In genomic region chr6:43053545-43054205, GRCh38 we compare ENCODE assay signal across 1 cellular context.
TF ChIP-seq lines count a peak whose summit lies in the region.

Gene CUL7, minus strand, starts transcription at chr6:43053851. Its CDS starts 1,063 bp downstream, at chr6:43052788.

TF ChIP-seq in K562, 482 proteins besides CTCF, POLR2A, EP300 and RAD21 (continued from another document and continues in another):
- TF ChIP-seq ZNF518B (CRISPR knock-in tag; IDR thresholded peaks at IDR 0.05) (no peak), NUFIP1 (IDR thresholded peaks at IDR 0.05; ENCODE audit: partially characterized antibody) (no peak), HNRNPK (IDR thresholded peaks at IDR 0.05; ENCODE audit: low read depth, low read length, poor library complexity, severe bottlenecking) (no peak), PYGO2 (tag; IDR thresholded peaks at IDR 0.05) (no peak), PTTG1 (tag; IDR thresholded peaks at IDR 0.05; ENCODE audit: low read depth) (no peak), FUS (optimal IDR thresholded peaks at IDR 0.05; ENCODE audit: low read depth, low read length) (peak; percentile 94), HBP1 (CRISPR knock-in tag; IDR thresholded peaks at IDR 0.05) (peak; percentile 93), CLOCK (CRISPR knock-in tag; IDR thresholded peaks at IDR 0.05; ENCODE audit: borderline replicate concordance) (no peak), GMEB1 (CRISPR knock-in tag; IDR thresholded peaks at IDR 0.05) (peak; percentile 66), PHF8 (IDR thresholded peaks at IDR 0.05; ENCODE audit: borderline replicate concordance, low read length) (peak; percentile 96), TCF3 (CRISPR knock-in tag; IDR thresholded peaks at IDR 0.05) (peak; percentile 15; the same call in 1 of the 2 replicates), SMARCA4 (IDR thresholded peaks at IDR 0.05) (peak; percentile 28; the same call in 1 of the 2 replicates), AFF1 (IDR thresholded peaks at IDR 0.05; ENCODE audit: low read depth in 1 of 2, partially characterized antibody in 2 of 2) (peak; percentile 37 to 59), SAFB (IDR thresholded peaks at IDR 0.05; ENCODE audit: borderline replicate concordance, low read depth, low read length) (peak; percentile 51; the same call in 1 of the 2 replicates), FOSL1 (tag; conservative IDR thresholded peaks at IDR 0.05) (peak; percentile 30; the same call in 1 of the 2 replicates), TBL1XR1 (IDR thresholded peaks at IDR 0.05; ENCODE audit: low read length in 2 of 2) (peak in 1 of 2 experiments; percentile 57; a peak in 2 of 4 replicates), EZH2 (IDR thresholded peaks at IDR 0.05; ENCODE audit: borderline replicate concordance, low read depth, low read length) (no peak)
- TF ChIP-seq, protein P1, sequence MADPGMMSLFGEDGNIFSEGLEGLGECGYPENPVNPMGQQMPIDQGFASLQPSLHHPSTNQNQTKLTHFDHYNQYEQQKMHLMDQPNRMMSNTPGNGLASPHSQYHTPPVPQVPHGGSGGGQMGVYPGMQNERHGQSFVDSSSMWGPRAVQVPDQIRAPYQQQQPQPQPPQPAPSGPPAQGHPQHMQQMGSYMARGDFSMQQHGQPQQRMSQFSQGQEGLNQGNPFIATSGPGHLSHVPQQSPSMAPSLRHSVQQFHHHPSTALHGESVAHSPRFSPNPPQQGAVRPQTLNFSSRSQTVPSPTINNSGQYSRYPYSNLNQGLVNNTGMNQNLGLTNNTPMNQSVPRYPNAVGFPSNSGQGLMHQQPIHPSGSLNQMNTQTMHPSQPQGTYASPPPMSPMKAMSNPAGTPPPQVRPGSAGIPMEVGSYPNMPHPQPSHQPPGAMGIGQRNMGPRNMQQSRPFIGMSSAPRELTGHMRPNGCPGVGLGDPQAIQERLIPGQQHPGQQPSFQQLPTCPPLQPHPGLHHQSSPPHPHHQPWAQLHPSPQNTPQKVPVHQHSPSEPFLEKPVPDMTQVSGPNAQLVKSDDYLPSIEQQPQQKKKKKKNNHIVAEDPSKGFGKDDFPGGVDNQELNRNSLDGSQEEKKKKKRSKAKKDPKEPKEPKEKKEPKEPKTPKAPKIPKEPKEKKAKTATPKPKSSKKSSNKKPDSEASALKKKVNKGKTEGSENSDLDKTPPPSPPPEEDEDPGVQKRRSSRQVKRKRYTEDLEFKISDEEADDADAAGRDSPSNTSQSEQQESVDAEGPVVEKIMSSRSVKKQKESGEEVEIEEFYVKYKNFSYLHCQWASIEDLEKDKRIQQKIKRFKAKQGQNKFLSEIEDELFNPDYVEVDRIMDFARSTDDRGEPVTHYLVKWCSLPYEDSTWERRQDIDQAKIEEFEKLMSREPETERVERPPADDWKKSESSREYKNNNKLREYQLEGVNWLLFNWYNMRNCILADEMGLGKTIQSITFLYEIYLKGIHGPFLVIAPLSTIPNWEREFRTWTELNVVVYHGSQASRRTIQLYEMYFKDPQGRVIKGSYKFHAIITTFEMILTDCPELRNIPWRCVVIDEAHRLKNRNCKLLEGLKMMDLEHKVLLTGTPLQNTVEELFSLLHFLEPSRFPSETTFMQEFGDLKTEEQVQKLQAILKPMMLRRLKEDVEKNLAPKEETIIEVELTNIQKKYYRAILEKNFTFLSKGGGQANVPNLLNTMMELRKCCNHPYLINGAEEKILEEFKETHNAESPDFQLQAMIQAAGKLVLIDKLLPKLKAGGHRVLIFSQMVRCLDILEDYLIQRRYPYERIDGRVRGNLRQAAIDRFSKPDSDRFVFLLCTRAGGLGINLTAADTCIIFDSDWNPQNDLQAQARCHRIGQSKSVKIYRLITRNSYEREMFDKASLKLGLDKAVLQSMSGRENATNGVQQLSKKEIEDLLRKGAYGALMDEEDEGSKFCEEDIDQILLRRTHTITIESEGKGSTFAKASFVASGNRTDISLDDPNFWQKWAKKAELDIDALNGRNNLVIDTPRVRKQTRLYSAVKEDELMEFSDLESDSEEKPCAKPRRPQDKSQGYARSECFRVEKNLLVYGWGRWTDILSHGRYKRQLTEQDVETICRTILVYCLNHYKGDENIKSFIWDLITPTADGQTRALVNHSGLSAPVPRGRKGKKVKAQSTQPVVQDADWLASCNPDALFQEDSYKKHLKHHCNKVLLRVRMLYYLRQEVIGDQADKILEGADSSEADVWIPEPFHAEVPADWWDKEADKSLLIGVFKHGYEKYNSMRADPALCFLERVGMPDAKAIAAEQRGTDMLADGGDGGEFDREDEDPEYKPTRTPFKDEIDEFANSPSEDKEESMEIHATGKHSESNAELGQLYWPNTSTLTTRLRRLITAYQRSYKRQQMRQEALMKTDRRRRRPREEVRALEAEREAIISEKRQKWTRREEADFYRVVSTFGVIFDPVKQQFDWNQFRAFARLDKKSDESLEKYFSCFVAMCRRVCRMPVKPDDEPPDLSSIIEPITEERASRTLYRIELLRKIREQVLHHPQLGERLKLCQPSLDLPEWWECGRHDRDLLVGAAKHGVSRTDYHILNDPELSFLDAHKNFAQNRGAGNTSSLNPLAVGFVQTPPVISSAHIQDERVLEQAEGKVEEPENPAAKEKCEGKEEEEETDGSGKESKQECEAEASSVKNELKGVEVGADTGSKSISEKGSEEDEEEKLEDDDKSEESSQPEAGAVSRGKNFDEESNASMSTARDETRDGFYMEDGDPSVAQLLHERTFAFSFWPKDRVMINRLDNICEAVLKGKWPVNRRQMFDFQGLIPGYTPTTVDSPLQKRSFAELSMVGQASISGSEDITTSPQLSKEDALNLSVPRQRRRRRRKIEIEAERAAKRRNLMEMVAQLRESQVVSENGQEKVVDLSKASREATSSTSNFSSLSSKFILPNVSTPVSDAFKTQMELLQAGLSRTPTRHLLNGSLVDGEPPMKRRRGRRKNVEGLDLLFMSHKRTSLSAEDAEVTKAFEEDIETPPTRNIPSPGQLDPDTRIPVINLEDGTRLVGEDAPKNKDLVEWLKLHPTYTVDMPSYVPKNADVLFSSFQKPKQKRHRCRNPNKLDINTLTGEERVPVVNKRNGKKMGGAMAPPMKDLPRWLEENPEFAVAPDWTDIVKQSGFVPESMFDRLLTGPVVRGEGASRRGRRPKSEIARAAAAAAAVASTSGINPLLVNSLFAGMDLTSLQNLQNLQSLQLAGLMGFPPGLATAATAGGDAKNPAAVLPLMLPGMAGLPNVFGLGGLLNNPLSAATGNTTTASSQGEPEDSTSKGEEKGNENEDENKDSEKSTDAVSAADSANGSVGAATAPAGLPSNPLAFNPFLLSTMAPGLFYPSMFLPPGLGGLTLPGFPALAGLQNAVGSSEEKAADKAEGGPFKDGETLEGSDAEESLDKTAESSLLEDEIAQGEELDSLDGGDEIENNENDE (IDR thresholded peaks at IDR 0.05; ENCODE audit: low read depth, low read length) = peak; percentile 48
- TF ChIP-seq, protein P2, sequence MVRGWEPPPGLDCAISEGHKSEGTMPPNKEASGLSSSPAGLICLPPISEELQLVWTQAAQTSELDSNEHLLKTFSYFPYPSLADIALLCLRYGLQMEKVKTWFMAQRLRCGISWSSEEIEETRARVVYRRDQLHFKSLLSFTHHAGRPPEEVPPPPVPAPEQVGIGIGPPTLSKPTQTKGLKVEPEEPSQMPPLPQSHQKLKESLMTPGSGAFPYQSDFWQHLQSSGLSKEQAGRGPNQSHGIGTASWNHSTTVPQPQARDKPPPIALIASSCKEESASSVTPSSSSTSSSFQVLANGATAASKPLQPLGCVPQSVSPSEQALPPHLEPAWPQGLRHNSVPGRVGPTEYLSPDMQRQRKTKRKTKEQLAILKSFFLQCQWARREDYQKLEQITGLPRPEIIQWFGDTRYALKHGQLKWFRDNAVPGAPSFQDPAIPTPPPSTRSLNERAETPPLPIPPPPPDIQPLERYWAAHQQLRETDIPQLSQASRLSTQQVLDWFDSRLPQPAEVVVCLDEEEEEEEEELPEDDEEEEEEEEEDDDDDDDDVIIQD (CRISPR knock-in tag; IDR thresholded peaks at IDR 0.05) = no peak
